In the genomic region with DNA sequence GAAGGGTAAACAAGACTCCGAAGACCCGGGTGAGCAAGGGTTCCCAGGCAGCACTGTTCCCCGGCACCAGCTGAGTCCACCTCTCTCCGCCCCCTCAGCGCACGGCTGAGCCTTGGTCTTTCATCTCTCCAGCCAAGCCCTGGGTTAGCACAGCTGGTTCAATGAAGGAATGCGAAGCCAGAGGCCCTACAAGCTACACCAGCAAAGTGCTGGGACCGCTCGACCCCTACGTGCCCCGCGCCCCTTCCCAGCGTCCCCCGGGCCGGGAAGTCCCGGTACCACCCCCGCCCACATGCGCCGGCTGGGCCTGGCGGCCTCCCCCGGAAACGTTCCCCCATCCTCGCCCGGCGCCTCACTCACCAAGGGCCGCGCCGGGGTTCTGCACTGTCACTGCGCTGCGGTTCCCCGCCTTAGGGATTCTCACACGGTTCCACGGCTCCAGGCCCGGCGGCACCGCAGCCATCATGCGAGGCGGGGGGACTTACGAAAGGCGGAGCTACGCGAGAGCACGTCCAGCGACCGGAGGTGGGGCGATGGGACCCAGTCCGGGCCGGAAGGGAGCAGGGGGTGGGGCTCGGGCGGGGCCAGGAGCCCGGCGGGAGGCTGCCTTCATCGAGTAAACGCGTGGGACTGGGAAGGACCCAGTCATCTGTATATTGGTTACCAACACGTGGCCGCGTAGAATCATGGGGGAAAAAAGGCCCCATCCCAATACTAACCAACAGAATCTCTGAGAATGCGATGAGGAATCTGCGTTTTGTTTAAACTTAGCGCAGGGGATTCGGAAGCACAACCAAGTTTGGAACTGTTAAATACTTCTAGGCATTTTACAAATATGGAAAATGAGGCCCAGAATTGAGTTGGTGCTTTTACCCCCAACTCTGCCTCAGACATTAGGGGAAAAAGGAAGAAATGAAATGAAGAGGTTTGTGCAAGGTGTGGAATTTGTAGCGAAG, we compare ENCODE assay signal across 1 cellular context.
TF ChIP-seq lines count a peak whose summit lies in the region.

No MANE protein-coding gene starts in this region.

TF ChIP-seq in GM12878, 131 proteins besides CTCF, POLR2A, EP300 and RAD21 (continued from another document and continues in another):
- TF ChIP-seq, protein P1, sequence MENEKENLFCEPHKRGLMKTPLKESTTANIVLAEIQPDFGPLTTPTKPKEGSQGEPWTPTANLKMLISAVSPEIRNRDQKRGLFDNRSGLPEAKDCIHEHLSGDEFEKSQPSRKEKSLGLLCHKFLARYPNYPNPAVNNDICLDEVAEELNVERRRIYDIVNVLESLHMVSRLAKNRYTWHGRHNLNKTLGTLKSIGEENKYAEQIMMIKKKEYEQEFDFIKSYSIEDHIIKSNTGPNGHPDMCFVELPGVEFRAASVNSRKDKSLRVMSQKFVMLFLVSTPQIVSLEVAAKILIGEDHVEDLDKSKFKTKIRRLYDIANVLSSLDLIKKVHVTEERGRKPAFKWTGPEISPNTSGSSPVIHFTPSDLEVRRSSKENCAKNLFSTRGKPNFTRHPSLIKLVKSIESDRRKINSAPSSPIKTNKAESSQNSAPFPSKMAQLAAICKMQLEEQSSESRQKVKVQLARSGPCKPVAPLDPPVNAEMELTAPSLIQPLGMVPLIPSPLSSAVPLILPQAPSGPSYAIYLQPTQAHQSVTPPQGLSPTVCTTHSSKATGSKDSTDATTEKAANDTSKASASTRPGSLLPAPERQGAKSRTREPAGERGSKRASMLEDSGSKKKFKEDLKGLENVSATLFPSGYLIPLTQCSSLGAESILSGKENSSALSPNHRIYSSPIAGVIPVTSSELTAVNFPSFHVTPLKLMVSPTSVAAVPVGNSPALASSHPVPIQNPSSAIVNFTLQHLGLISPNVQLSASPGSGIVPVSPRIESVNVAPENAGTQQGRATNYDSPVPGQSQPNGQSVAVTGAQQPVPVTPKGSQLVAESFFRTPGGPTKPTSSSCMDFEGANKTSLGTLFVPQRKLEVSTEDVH (IDR thresholded peaks at IDR 0.05; ENCODE audit: low read depth, partially characterized antibody) = no peak
- TF ChIP-seq, protein P2, sequence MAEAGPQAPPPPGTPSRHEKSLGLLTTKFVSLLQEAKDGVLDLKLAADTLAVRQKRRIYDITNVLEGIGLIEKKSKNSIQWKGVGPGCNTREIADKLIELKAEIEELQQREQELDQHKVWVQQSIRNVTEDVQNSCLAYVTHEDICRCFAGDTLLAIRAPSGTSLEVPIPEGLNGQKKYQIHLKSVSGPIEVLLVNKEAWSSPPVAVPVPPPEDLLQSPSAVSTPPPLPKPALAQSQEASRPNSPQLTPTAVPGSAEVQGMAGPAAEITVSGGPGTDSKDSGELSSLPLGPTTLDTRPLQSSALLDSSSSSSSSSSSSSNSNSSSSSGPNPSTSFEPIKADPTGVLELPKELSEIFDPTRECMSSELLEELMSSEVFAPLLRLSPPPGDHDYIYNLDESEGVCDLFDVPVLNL (IDR thresholded peaks at IDR 0.05; ENCODE audit: low read depth, low read length) = no peak
- peak; percentile 85 for TF ChIP-seq POLR2AphosphoS5 (IDR thresholded peaks at IDR 0.05; ENCODE audit: low read length)
- TF ChIP-seq SUZ12 (IDR thresholded peaks at IDR 0.05; ENCODE audit: unreplicated experiment) = no peak
- no peak for TF ChIP-seq FOXM1 (IDR thresholded peaks at IDR 0.05; ENCODE audit: low read depth, low read length)
- TF ChIP-seq ATF7 (IDR thresholded peaks at IDR 0.05; ENCODE audit: low read depth) = no peak
- TF ChIP-seq SMAD5 (IDR thresholded peaks at IDR 0.05; ENCODE audit: low read depth) = peak; percentile 49
- peak; percentile 66 to 81; a peak in 3 of 4 replicates for TF ChIP-seq IKZF2 (IDR thresholded peaks at IDR 0.05)
- TF ChIP-seq, protein P3, sequence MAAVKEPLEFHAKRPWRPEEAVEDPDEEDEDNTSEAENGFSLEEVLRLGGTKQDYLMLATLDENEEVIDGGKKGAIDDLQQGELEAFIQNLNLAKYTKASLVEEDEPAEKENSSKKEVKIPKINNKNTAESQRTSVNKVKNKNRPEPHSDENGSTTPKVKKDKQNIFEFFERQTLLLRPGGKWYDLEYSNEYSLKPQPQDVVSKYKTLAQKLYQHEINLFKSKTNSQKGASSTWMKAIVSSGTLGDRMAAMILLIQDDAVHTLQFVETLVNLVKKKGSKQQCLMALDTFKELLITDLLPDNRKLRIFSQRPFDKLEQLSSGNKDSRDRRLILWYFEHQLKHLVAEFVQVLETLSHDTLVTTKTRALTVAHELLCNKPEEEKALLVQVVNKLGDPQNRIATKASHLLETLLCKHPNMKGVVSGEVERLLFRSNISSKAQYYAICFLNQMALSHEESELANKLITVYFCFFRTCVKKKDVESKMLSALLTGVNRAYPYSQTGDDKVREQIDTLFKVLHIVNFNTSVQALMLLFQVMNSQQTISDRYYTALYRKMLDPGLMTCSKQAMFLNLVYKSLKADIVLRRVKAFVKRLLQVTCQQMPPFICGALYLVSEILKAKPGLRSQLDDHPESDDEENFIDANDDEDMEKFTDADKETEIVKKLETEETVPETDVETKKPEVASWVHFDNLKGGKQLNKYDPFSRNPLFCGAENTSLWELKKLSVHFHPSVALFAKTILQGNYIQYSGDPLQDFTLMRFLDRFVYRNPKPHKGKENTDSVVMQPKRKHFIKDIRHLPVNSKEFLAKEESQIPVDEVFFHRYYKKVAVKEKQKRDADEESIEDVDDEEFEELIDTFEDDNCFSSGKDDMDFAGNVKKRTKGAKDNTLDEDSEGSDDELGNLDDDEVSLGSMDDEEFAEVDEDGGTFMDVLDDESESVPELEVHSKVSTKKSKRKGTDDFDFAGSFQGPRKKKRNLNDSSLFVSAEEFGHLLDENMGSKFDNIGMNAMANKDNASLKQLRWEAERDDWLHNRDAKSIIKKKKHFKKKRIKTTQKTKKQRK (IDR thresholded peaks at IDR 0.05; ENCODE audit: low read depth, low read length) = no peak
- TF ChIP-seq GABPA (IDR thresholded peaks at IDR 0.05; ENCODE audit: low read depth) = peak; percentile 63; the same call in 1 of the 2 replicates
- TF ChIP-seq RBBP5 (conservative IDR thresholded peaks at IDR 0.05) = no peak
- TF ChIP-seq ZNF217 (IDR thresholded peaks at IDR 0.05) = no peak
- TF ChIP-seq KDM1A (IDR thresholded peaks at IDR 0.05; ENCODE audit: borderline replicate concordance) = no peak
- TF ChIP-seq MXI1 (IDR thresholded peaks at IDR 0.05; ENCODE audit: low read depth, low read length) = peak; percentile 27; the same call in 1 of the 2 replicates
- TF ChIP-seq MEF2A (IDR thresholded peaks at IDR 0.05; ENCODE audit: insufficient read depth, low read depth, low read length) = 0 out of 2 replicates have a peak, but pooled peaks have one; percentile 8
- TF ChIP-seq ZNF274 (IDR thresholded peaks at IDR 0.05; ENCODE audit: insufficient read depth, insufficient read length) = no peak
- TF ChIP-seq SPI1 (IDR thresholded peaks at IDR 0.05; ENCODE audit: borderline replicate concordance, insufficient read depth, low read depth, low read length) = no peak
- no peak for TF ChIP-seq BACH1 (IDR thresholded peaks at IDR 0.05; ENCODE audit: borderline replicate concordance)
- no peak; the same call in 1 of the 2 replicates for TF ChIP-seq RB1 (IDR thresholded peaks at IDR 0.05; ENCODE audit: borderline replicate concordance)
- no peak; the same call in 1 of the 2 replicates for TF ChIP-seq MTA3 (IDR thresholded peaks at IDR 0.05; ENCODE audit: borderline replicate concordance, low read length)
- TF ChIP-seq, protein P4, sequence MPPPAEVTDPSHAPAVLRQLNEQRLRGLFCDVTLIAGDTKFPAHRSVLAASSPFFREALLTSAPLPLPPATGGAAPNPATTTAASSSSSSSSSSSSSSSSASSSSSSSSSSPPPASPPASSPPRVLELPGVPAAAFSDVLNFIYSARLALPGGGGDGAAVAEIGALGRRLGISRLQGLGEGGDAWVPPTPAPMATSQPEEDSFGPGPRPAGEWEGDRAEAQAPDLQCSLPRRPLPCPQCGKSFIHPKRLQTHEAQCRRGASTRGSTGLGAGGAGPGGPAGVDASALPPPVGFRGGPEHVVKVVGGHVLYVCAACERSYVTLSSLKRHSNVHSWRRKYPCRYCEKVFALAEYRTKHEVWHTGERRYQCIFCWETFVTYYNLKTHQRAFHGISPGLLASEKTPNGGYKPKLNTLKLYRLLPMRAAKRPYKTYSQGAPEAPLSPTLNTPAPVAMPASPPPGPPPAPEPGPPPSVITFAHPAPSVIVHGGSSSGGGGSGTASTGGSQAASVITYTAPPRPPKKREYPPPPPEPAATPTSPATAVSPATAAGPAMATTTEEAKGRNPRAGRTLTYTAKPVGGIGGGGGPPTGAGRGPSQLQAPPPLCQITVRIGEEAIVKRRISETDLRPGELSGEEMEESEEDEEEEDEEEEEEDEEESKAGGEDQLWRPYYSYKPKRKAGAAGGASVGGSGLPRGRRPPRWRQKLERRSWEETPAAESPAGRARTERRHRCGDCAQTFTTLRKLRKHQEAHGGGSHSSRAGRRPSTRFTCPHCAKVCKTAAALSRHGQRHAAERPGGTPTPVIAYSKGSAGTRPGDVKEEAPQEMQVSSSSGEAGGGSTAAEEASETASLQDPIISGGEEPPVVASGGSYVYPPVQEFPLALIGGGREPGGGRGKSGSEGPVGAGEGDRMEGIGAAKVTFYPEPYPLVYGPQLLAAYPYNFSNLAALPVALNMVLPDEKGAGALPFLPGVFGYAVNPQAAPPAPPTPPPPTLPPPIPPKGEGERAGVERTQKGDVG (CRISPR knock-in tag; IDR thresholded peaks at IDR 0.05) = no peak
- no peak for TF ChIP-seq STAT3 (IDR thresholded peaks at IDR 0.05; ENCODE audit: low read depth, low read length)
- TF ChIP-seq, protein P5, sequence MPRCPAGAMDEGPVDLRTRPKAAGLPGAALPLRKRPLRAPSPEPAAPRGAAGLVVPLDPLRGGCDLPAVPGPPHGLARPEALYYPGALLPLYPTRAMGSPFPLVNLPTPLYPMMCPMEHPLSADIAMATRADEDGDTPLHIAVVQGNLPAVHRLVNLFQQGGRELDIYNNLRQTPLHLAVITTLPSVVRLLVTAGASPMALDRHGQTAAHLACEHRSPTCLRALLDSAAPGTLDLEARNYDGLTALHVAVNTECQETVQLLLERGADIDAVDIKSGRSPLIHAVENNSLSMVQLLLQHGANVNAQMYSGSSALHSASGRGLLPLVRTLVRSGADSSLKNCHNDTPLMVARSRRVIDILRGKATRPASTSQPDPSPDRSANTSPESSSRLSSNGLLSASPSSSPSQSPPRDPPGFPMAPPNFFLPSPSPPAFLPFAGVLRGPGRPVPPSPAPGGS (IDR thresholded peaks at IDR 0.05; ENCODE audit: borderline replicate concordance, insufficient read depth, low read depth, low read length, poor library complexity, severe bottlenecking) = peak; percentile 57
- TF ChIP-seq POLR2AphosphoS2 (IDR thresholded peaks at IDR 0.05; ENCODE audit: low read depth, low read length) = peak; percentile 85
- TF ChIP-seq, protein P6, sequence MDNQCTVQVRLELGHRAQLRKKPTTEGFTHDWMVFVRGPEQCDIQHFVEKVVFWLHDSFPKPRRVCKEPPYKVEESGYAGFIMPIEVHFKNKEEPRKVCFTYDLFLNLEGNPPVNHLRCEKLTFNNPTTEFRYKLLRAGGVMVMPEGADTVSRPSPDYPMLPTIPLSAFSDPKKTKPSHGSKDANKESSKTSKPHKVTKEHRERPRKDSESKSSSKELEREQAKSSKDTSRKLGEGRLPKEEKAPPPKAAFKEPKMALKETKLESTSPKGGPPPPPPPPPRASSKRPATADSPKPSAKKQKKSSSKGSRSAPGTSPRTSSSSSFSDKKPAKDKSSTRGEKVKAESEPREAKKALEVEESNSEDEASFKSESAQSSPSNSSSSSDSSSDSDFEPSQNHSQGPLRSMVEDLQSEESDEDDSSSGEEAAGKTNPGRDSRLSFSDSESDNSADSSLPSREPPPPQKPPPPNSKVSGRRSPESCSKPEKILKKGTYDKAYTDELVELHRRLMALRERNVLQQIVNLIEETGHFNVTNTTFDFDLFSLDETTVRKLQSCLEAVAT (IDR thresholded peaks at IDR 0.05) = no peak; the same call in 1 of the 2 replicates
- peak; percentile 67; the same call in 1 of the 2 replicates for TF ChIP-seq TAF1 (IDR thresholded peaks at IDR 0.05; ENCODE audit: borderline replicate concordance, low read depth, low read length)
- TF ChIP-seq SRF (IDR thresholded peaks at IDR 0.05; ENCODE audit: low read depth in 2 of 2, low read length in 2 of 2) = no peak
- TF ChIP-seq TCF3 (IDR thresholded peaks at IDR 0.05; ENCODE audit: borderline replicate concordance, insufficient read depth, low read depth, low read length) = peak; percentile 53; the same call in 1 of the 2 replicates
- peak; percentile 64 for TF ChIP-seq EED (IDR thresholded peaks at IDR 0.05; ENCODE audit: low read depth)
- TF ChIP-seq ESRRA (IDR thresholded peaks at IDR 0.05; ENCODE audit: low read length) = no peak
- TF ChIP-seq, protein P7, sequence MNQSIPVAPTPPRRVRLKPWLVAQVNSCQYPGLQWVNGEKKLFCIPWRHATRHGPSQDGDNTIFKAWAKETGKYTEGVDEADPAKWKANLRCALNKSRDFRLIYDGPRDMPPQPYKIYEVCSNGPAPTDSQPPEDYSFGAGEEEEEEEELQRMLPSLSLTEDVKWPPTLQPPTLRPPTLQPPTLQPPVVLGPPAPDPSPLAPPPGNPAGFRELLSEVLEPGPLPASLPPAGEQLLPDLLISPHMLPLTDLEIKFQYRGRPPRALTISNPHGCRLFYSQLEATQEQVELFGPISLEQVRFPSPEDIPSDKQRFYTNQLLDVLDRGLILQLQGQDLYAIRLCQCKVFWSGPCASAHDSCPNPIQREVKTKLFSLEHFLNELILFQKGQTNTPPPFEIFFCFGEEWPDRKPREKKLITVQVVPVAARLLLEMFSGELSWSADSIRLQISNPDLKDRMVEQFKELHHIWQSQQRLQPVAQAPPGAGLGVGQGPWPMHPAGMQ (IDR thresholded peaks at IDR 0.05; ENCODE audit: borderline replicate concordance) = no peak
- TF ChIP-seq, protein P8, sequence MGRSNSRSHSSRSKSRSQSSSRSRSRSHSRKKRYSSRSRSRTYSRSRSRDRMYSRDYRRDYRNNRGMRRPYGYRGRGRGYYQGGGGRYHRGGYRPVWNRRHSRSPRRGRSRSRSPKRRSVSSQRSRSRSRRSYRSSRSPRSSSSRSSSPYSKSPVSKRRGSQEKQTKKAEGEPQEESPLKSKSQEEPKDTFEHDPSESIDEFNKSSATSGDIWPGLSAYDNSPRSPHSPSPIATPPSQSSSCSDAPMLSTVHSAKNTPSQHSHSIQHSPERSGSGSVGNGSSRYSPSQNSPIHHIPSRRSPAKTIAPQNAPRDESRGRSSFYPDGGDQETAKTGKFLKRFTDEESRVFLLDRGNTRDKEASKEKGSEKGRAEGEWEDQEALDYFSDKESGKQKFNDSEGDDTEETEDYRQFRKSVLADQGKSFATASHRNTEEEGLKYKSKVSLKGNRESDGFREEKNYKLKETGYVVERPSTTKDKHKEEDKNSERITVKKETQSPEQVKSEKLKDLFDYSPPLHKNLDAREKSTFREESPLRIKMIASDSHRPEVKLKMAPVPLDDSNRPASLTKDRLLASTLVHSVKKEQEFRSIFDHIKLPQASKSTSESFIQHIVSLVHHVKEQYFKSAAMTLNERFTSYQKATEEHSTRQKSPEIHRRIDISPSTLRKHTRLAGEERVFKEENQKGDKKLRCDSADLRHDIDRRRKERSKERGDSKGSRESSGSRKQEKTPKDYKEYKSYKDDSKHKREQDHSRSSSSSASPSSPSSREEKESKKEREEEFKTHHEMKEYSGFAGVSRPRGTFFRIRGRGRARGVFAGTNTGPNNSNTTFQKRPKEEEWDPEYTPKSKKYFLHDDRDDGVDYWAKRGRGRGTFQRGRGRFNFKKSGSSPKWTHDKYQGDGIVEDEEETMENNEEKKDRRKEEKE (IDR thresholded peaks at IDR 0.05) = no peak
- no peak for TF ChIP-seq SMARCA5 (IDR thresholded peaks at IDR 0.05)
